14 cellular contexts compared by ENCODE assay signal in genomic region chr22:39825661-39826102, GRCh38.
DNase-seq lines count a peak whose midpoint lies in the region; ATAC-seq and TF ChIP-seq lines count a peak whose summit lies in the region.
"Had no signal": no experiment of that assay in that cellular context is flagged by ENCODE, and none has a peak within 500 bp of the region (broad histone marks: within the 10 kb centered on the region; RNA-seq: fewer than 3 reads in every experiment).

No MANE protein-coding gene starts in this region.

- H3K9me3 Mint-ChIP-seq in activated naive CD4-positive, alpha-beta T cell treated with anti-CD3 and anti-CD28 coated beads, Interleukin-2, amount 10 ng/mL, durations not matched to agents 7 days and 5 days = no peaks in the 10 kb centered on the region
- H3K9me3 Mint-ChIP-seq in T-cell = no peaks in the 10 kb centered on the region

- H3K27me3 ChIP-seq in left lung = peaks cover 23 to 52% of the 10 kb centered on the region in 2 donors
- no peaks in the 10 kb centered on the region for H3K27me3 ChIP-seq in right atrium auricular region

- H3K4me1 ChIP-seq in left lung = no peaks in the 10 kb centered on the region
- no peaks in the 10 kb centered on the region for H3K4me1 ChIP-seq in right atrium auricular region
- H3K4me1 ChIP-seq: prostate gland had no signal

- H3K27ac ChIP-seq in left lung (no peak overlapping the region), right atrium auricular region (no peak overlapping the region)
- H3K27ac ChIP-seq: epithelial cell of prostate, prostate gland had no signal

- no peaks in the 10 kb centered on the region for H3K36me3 Mint-ChIP-seq in activated naive CD4-positive, alpha-beta T cell treated with anti-CD3 and anti-CD28 coated beads, Interleukin-2, amount 10 ng/mL, durations not matched to agents 7 days and 5 days
- H3K36me3 Mint-ChIP-seq in T-cell = peaks cover 3% of the 10 kb centered on the region
- H3K36me3 Mint-ChIP-seq: mesothelial cell of epicardium had no signal

- CTCF ChIA-PET in activated naive CD4-positive, alpha-beta T cell treated with anti-CD3 and anti-CD28 coated beads, Interleukin-2, amount 10 ng/mL, durations not matched to agents 7 days and 5 days (lab: Charles Lee) = no interaction called here
- CTCF ChIA-PET in T-cell (lab: Charles Lee) = no interaction called here

- no peak overlapping the region for H3K4me3 ChIP-seq in left lung
- no peak overlapping the region for H3K4me3 ChIP-seq in right atrium auricular region
- H3K4me3 ChIP-seq: prostate gland had no signal

- intact Hi-C loops in left lung (cut with DNase I) = no loop called here

- H3K4me3 Mint-ChIP-seq in activated naive CD4-positive, alpha-beta T cell treated with anti-CD3 and anti-CD28 coated beads, Interleukin-2, amount 10 ng/mL, durations not matched to agents 7 days and 5 days = no peak overlapping the region
- H3K4me3 Mint-ChIP-seq in T-cell = no peak overlapping the region
- H3K4me3 Mint-ChIP-seq: mesothelial cell of epicardium had no signal

- peaks cover 11% of the 10 kb centered on the region for H3K4me1 Mint-ChIP-seq in activated naive CD4-positive, alpha-beta T cell treated with anti-CD3 and anti-CD28 coated beads, Interleukin-2, amount 10 ng/mL, durations not matched to agents 7 days and 5 days
- peaks cover 0 to 15% (median 3%) of the 10 kb centered on the region in 3 donors for H3K4me1 Mint-ChIP-seq in T-cell
- H3K4me1 Mint-ChIP-seq: mesothelial cell of epicardium had no signal

- POLR2A ChIA-PET in T-cell (lab: Charles Lee) = no interaction called here

- H3K36me3 ChIP-seq in left lung = no peaks in the 10 kb centered on the region
- no peaks in the 10 kb centered on the region for H3K36me3 ChIP-seq in right atrium auricular region
- H3K36me3 ChIP-seq: prostate gland had no signal

- peak; percentile 25 for DNase-seq in activated naive CD4-positive, alpha-beta T cell treated with anti-CD3 and anti-CD28 coated beads, Interleukin-2, amount 10 ng/mL, durations not matched to agents 7 days and 5 days
- DNase-seq in activated naive CD4-positive, alpha-beta T cell treated with anti-CD3 and anti-CD28 coated beads, Interleukin-2, amount 50 U/mL, for 16 hours = no peak
- DNase-seq in NCI-H2227 (lab: John Stamatoyannopoulos, UW; ENCODE audit: unreplicated experiment) (no peak), left lung (no peak), T-cell (no peak), right atrium auricular region (ENCODE audit: low spot score) (no peak)
- DNase-seq: DND-41; SIG-M5; stimulated activated CD4-positive, alpha-beta T cell treated with anti-CD3 and anti-CD28 coated beads, Interleukin-4, amount 100 ng/mL, for 4 hours had no signal

- peak; percentile 65 for ATAC-seq in HG02840 (IDR thresholded peaks at IDR 0.05; ENCODE audit: low FRiP score, unreplicated experiment)
- ATAC-seq in HG03571 (IDR thresholded peaks at IDR 0.05; ENCODE audit: unreplicated experiment) = peak; percentile 84
- no peak for ATAC-seq in left lung
- no peak for ATAC-seq in T-cell (replicated peaks in 1 of 4)

- H3K27me3 Mint-ChIP-seq in activated naive CD4-positive, alpha-beta T cell treated with anti-CD3 and anti-CD28 coated beads, Interleukin-2, amount 10 ng/mL, durations not matched to agents 7 days and 5 days = no peaks in the 10 kb centered on the region
- peaks cover 0 to 2% of the 10 kb centered on the region in 2 donors for H3K27me3 Mint-ChIP-seq in T-cell

- TF ChIP-seq CTCF in left lung (IDR thresholded peaks at IDR 0.05) (no peak), right atrium auricular region (IDR thresholded peaks at IDR 0.05) (no peak)

- H3K27ac Mint-ChIP-seq in activated naive CD4-positive, alpha-beta T cell treated with anti-CD3 and anti-CD28 coated beads, Interleukin-2, amount 10 ng/mL, durations not matched to agents 7 days and 5 days = no peak overlapping the region
- no peak overlapping the region for H3K27ac Mint-ChIP-seq in T-cell
- H3K27ac Mint-ChIP-seq: mesothelial cell of epicardium had no signal

- H3K9me3 ChIP-seq in left lung (no peaks in the 10 kb centered on the region), right atrium auricular region (no peaks in the 10 kb centered on the region)
- H3K9me3 ChIP-seq: prostate gland had no signal

Comparison
In these comparisons a context has a peak if more than half of its experiments do, and no peak if none do; other contexts are left out.
1. ATAC-seq: peak in HG02840 (single experiment) and HG03571 (single experiment); none in left lung (single experiment) and T-cell (0 of 4).